ENCODE assay signal across 9 cellular contexts in the genomic region with DNA sequence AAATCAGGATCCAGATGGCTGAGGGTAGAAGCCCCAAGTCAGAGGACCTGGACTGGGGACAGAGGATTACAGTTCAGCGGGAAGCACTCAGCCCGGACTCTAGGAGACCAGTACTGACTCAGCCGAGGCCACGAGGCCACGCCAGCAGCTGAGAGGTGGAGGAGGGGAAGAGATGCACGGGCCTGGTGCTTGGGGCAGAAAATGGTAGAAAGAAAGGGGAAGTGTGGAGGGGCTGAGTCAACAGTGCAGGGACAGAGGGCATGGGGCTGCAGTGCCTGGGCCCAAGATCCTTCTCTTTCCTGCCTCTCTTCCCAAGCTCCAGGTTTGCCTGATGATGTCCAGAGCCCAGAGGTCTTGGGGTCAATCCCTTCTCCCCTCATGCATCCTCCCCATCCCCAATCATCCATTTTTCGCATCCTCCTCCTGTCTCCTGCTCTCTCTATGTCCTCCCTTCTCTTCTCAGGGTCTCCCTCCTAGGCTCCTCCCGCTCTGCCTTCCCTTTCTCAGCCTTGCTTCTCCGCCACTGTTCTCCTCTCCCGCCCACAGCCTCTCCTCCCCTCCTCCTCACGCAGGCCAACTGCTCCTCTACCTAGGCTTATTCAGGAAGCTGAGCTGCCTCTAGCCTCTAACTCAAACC. TPM values are rescaled to one million over a fixed set of nuclear protein-coding genes. Genes with fewer than 3 reads are reported as not detected.
A peak's percentile ranks its signal among the peaks of the same experiment; 100 is the strongest.
DNase-seq lines count a peak whose midpoint lies in the region; ATAC-seq and TF ChIP-seq lines count a peak whose summit lies in the region.
"Had no signal": no experiment of that assay in that cellular context is flagged by ENCODE, and none has a peak within 500 bp of the region (broad histone marks: within the 10 kb centered on the region; RNA-seq: fewer than 3 reads in every experiment).

No MANE protein-coding gene starts in this region.

- peak; percentile 22 for DNase-seq in NCI-H1694 treated with DMSO at 0.1 percent for 48 hours (lab: John Stamatoyannopoulos, UW)
- no peak for DNase-seq in NCI-H1694 (lab: John Stamatoyannopoulos, UW)
- DNase-seq in activated B cell treated with CpG ODN at 0.5 μM for 24 hours: peak; percentile 61
- peak; percentile 92 for DNase-seq in fibroblast of mammary gland (ENCODE audit: low read depth)
- DNase-seq in neural crest cell (ENCODE audit: low read depth, low spot score): no peak
- DNase-seq in COLO668 (lab: John Stamatoyannopoulos, UW; ENCODE audit: unreplicated experiment): no peak

- H3K4me1 Mint-ChIP-seq in activated B cell treated with CpG ODN at 0.5 μM for 24 hours (peaks cover 98% of the 10 kb centered on the region), neural crest cell (peaks cover 78% of the 10 kb centered on the region)

- intact Hi-C loops in activated B cell treated with CpG ODN at 0.5 μM for 24 hours (cut with micrococcal nuclease): loop anchor here (1.0 to 2.0 kb wide), 3 partner anchors 8 to 18 kb away; partner anchors contain the start of gene ARHGEF2

- peaks cover 73% of the 10 kb centered on the region for H3K4me1 ChIP-seq in HUES6 (ENCODE audit: control insufficient read depth, insufficient read depth, low read length)

- peaks cover 37% of the 10 kb centered on the region for H3K36me3 ChIP-seq in HUES6 (ENCODE audit: control insufficient read depth, insufficient read depth, low read length)

- CTCF ChIA-PET in activated B cell treated with CpG ODN at 0.5 μM for 24 hours (lab: Charles Lee): interaction anchor here (0.7 to 1.6 kb wide), 6 partner anchors 8 to 33 kb away, joined by 3 to 4 read pairs (median 3); partner anchors contain the start of gene ARHGEF2

- H3K36me3 Mint-ChIP-seq in activated B cell treated with CpG ODN at 0.5 μM for 24 hours (ENCODE audit: low read depth) (peaks cover 78% of the 10 kb centered on the region), neural crest cell (ENCODE audit: low read depth) (peaks cover 10% of the 10 kb centered on the region)

- POLR2A ChIA-PET in activated B cell treated with CpG ODN at 0.5 μM for 24 hours (lab: Charles Lee): interaction anchor here (0.6 to 7.2 kb wide), 10 partner anchors 8 to 38 kb away, joined by 3 to 113 read pairs (median 6); partner anchors contain the start of genes ARHGEF2 and KHDC4

- no peaks in the 10 kb centered on the region for H3K27me3 ChIP-seq in HUES6 (ENCODE audit: control insufficient read depth, insufficient read depth, low read length)

- no peak overlapping the region for H3K27ac ChIP-seq in HUES6 (ENCODE audit: low read depth, low read length)
- H3K27ac ChIP-seq: 22Rv1 had no signal

- H3K9me3 Mint-ChIP-seq in activated B cell treated with CpG ODN at 0.5 μM for 24 hours: no peaks in the 10 kb centered on the region
- H3K9me3 Mint-ChIP-seq in neural crest cell: no peaks in the 10 kb centered on the region

- H3K27ac Mint-ChIP-seq in activated B cell treated with CpG ODN at 0.5 μM for 24 hours: peak overlapping the region; percentile 90
- H3K27ac Mint-ChIP-seq in neural crest cell (ENCODE audit: unreplicated experiment): peak overlapping the region; percentile 96

- no peak for TF ChIP-seq CTCF in activated B cell treated with CpG ODN at 0.5 μM for 24 hours (IDR thresholded peaks at IDR 0.05)
- no peak for TF ChIP-seq CTCF in fibroblast of mammary gland (conservative IDR thresholded peaks at IDR 0.05; ENCODE audit: control insufficient read depth, insufficient read depth, low read depth, low read length)
- no peak for TF ChIP-seq CTCF in neural crest cell (conservative IDR thresholded peaks at IDR 0.05)

- no peak overlapping the region for H3K4me3 ChIP-seq in HUES6 (ENCODE audit: low read depth, low read length)
- peak overlapping the region; percentile 6 for H3K4me3 ChIP-seq in fibroblast of mammary gland (ENCODE audit: control insufficient read depth, low read depth, low read length)

- H3K9ac ChIP-seq in HUES6 (ENCODE audit: low read length): peak overlapping the region; percentile 17

- H3K9me3 ChIP-seq in HUES6 (ENCODE audit: control insufficient read depth, insufficient read depth, low read depth, low read length): no peaks in the 10 kb centered on the region

- ATAC-seq in activated B cell treated with CpG ODN at 0.5 μM for 24 hours (ENCODE audit: low read depth) (peak; percentile 97), GM21528 (IDR thresholded peaks at IDR 0.05; ENCODE audit: low FRiP score, unreplicated experiment) (no peak)

- H3K4me3 Mint-ChIP-seq in activated B cell treated with CpG ODN at 0.5 μM for 24 hours (peak overlapping the region; percentile 73), neural crest cell (peak overlapping the region; percentile 81)

- no peaks in the 10 kb centered on the region for H3K27me3 Mint-ChIP-seq in activated B cell treated with CpG ODN at 0.5 μM for 24 hours
- no peaks in the 10 kb centered on the region for H3K27me3 Mint-ChIP-seq in neural crest cell (ENCODE audit: low read depth)

RNA-seq across cellular contexts. Expression of gene ARHGEF2, which starts 7.7 kb away (rescaled TPM):
- total RNA-seq in activated B cell treated with CpG ODN at 0.5 μM for 24 hours (188 and 207 TPM in 2 replicates), neural crest cell (97.6 and 101 TPM in 2 replicates)

RNA-seq across cellular contexts. Expression of gene RXFP4, which starts 29.2 kb away (rescaled TPM):
- total RNA-seq in activated B cell treated with CpG ODN at 0.5 μM for 24 hours: not detected in 2 replicates
- not detected in 2 replicates for total RNA-seq in neural crest cell

RNA-seq across cellular contexts. Expression of gene KHDC4, which starts 36.4 kb away (rescaled TPM):
- 88.3 and 105 TPM in 2 replicates for total RNA-seq in activated B cell treated with CpG ODN at 0.5 μM for 24 hours
- total RNA-seq in neural crest cell: 69.9 and 71.2 TPM in 2 replicates

RNA-seq across cellular contexts. Expression of gene SSR2, which starts 50.1 kb away (rescaled TPM):
- total RNA-seq in activated B cell treated with CpG ODN at 0.5 μM for 24 hours (136 and 146 TPM in 2 replicates), neural crest cell (236 and 255 TPM in 2 replicates)

RNA-seq across cellular contexts. Expression of gene RIT1, which starts 59.5 kb away (rescaled TPM):
- total RNA-seq in activated B cell treated with CpG ODN at 0.5 μM for 24 hours: 32.7 and 38.6 TPM in 2 replicates
- 34.5 and 35.3 TPM in 2 replicates for total RNA-seq in neural crest cell

Comparison
In these comparisons a context has a peak if more than half of its experiments do, and no peak if none do; other contexts are left out.
1. DNase-seq: peak in NCI-H1694 treated with DMSO at 0.1 percent for 48 hours (single experiment), activated B cell treated with CpG ODN at 0.5 μM for 24 hours (single experiment) and fibroblast of mammary gland (single experiment); none in NCI-H1694 (single experiment), neural crest cell (single experiment) and COLO668 (single experiment).